8 cellular contexts compared by ENCODE assay signal in the genomic region with DNA sequence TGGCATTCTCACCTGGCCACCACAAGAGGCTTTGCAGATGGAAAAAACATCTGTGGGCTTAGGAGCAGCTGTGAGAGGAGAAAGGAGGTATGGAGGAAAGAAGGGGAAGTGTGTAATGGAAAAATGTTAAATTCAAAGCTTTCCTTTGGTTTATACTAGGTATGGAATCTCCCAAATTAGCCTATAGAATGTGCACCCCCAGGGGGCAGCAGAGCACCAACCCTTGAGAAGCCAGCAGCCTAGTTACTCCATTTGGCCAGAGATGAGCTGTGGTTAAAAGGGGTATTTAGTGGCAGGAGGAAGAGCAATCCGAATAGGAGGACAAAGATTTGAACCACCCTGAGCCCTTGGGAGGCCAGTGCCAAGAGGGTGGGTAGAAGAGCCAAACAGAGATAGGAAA.
DNase-seq lines count a peak whose midpoint lies in the region; ATAC-seq, FAIRE-seq and TF ChIP-seq lines count a peak whose summit lies in the region.

No MANE protein-coding gene starts in this region.

- CTCF ChIA-PET in CD8-positive, alpha-beta memory T cell (lab: Charles Lee) = no interaction called here

- no peaks in the 10 kb centered on the region for H3K27me3 ChIP-seq in CD8-positive, alpha-beta memory T cell (ENCODE audit: insufficient read depth, low read length, poor library complexity, severe bottlenecking)
- H3K27me3 ChIP-seq in brain microvascular endothelial cell (replicated peaks) = no peaks in the 10 kb centered on the region

- no peaks in the 10 kb centered on the region for H3K4me1 Mint-ChIP-seq in CD8-positive, alpha-beta memory T cell

- in situ Hi-C loops in brain microvascular endothelial cell (cut with HindIII; ENCODE audit: low pct_ligation_motif_present, low sequenced_read_pairs) = no loop called here

- no peaks in the 10 kb centered on the region for H3K36me3 Mint-ChIP-seq in CD8-positive, alpha-beta memory T cell

- FAIRE-seq in frontal cortex (lab: Jason Lieb, UNC) = no peak

- no peak overlapping the region for H3K27ac Mint-ChIP-seq in CD8-positive, alpha-beta memory T cell

- DNase-seq in CD8-positive, alpha-beta memory T cell = peak in 4 of 5 donors; percentile 1 to 49 (median 4)
- peak; percentile 30 for DNase-seq in GM20000 (ENCODE audit: low spot score)
- DNase-seq in NCI-H82 treated with DMSO at 0.1 percent for 48 hours (lab: John Stamatoyannopoulos, UW; ENCODE audit: unreplicated experiment) = peak; percentile 47
- DNase-seq in brain microvascular endothelial cell = peak; percentile 53
- peak in 1 of 2 donors; percentile 70 for DNase-seq in left colon
- no peak for DNase-seq in frontal cortex (ENCODE audit: low spot score in 2 of 2)

- peaks cover 0 to 10% (median 7%) of the 10 kb centered on the region in 5 donors for H3K9me3 Mint-ChIP-seq in CD8-positive, alpha-beta memory T cell

- H3K27me3 Mint-ChIP-seq in CD8-positive, alpha-beta memory T cell = peaks cover 5 to 36% of the 10 kb centered on the region in 2 donors

- POLR2A ChIA-PET in CD8-positive, alpha-beta memory T cell (lab: Charles Lee) = no interaction called here

- no peaks in the 10 kb centered on the region for H3K36me3 ChIP-seq in CD8-positive, alpha-beta memory T cell (ENCODE audit: insufficient read depth, low read length)
- H3K36me3 ChIP-seq in brain microvascular endothelial cell (replicated peaks) = no peaks in the 10 kb centered on the region

- no peaks in the 10 kb centered on the region for H3K9me3 ChIP-seq in CD8-positive, alpha-beta memory T cell (ENCODE audit: low read length)

- ATAC-seq in left colon (peak; percentile 40), GM18867 (IDR thresholded peaks at IDR 0.05; ENCODE audit: unreplicated experiment) (no peak), GM21367 (IDR thresholded peaks at IDR 0.05; ENCODE audit: unreplicated experiment) (no peak)

- no peak overlapping the region for H3K4me3 Mint-ChIP-seq in CD8-positive, alpha-beta memory T cell

- no peaks in the 10 kb centered on the region for H3K4me1 ChIP-seq in CD8-positive, alpha-beta memory T cell (ENCODE audit: insufficient read depth, low read length)

- H3K4me3 ChIP-seq in CD8-positive, alpha-beta memory T cell (ENCODE audit: low read length) = no peak overlapping the region
- H3K4me3 ChIP-seq in brain microvascular endothelial cell (ENCODE audit: low read depth, low read length) = no peak overlapping the region

- peak; percentile 41 for TF ChIP-seq CTCF in GM20000 (IDR thresholded peaks at IDR 0.05; ENCODE audit: extremely low read depth, missing control alignments)
- TF ChIP-seq CTCF in brain microvascular endothelial cell (IDR thresholded peaks at IDR 0.05; ENCODE audit: low read depth, low read length, missing control alignments) = peak; percentile 80

- intact Hi-C loops in left colon (cut with DNase I, micrococcal nuclease) = no loop called here

- no peak overlapping the region for H3K27ac ChIP-seq in CD8-positive, alpha-beta memory T cell (ENCODE audit: low read depth, low read length)
- no peak overlapping the region for H3K27ac ChIP-seq in brain microvascular endothelial cell

Comparison
In these comparisons a context has a peak if more than half of its experiments do, and no peak if none do; other contexts are left out.
1. DNase-seq: peak in CD8-positive, alpha-beta memory T cell (4 of 5), GM20000 (single experiment), NCI-H82 treated with DMSO at 0.1 percent for 48 hours (single experiment) and brain microvascular endothelial cell (single experiment); none in frontal cortex (0 of 2).